16 cellular contexts compared by ENCODE assay signal in genomic region chr17:77432791-77433190, GRCh38.
A peak's percentile ranks its signal among the peaks of the same experiment; 100 is the strongest.
DNase-seq lines count a peak whose midpoint lies in the region; ATAC-seq, FAIRE-seq and TF ChIP-seq lines count a peak whose summit lies in the region.
"Had no signal": no experiment of that assay in that cellular context is flagged by ENCODE, and none has a peak within 500 bp of the region (broad histone marks: within the 10 kb centered on the region; RNA-seq: fewer than 3 reads in every experiment).

No MANE protein-coding gene starts in this region.

- TF ChIP-seq POLR2A in GM12892 (IDR thresholded peaks at IDR 0.05; ENCODE audit: low read depth, low read length) = no peak

- 71 to 86% (median 77%) methylated on average over 10 of the region's 10 CpGs for WGBS in small intestine, 3 donors

- no peaks in the 10 kb centered on the region for H3K27me3 ChIP-seq in CD8-positive, alpha-beta T cell (ENCODE audit: insufficient read depth, low read length)
- H3K27me3 ChIP-seq in small intestine (ENCODE audit: control insufficient read depth in 2 of 2, insufficient read depth in 2 of 2, low read length in 2 of 2) = no peaks in the 10 kb centered on the region
- H3K27me3 ChIP-seq: testis had no signal

- H3K9me3 ChIP-seq in CD8-positive, alpha-beta T cell (ENCODE audit: low read length) = no peaks in the 10 kb centered on the region
- H3K9me3 ChIP-seq in HEK293 (ENCODE audit: control insufficient read depth, insufficient read depth, low read depth, low read length) = no peaks in the 10 kb centered on the region
- no peaks in the 10 kb centered on the region for H3K9me3 ChIP-seq in small intestine (ENCODE audit: control insufficient read depth, low read depth)
- H3K9me3 ChIP-seq: testis had no signal

- ATAC-seq in CD8-positive, alpha-beta T cell = no peak
- peak; percentile 27 for ATAC-seq in activated naive CD8-positive, alpha-beta T cell treated with anti-CD3 and anti-CD28 coated beads, Interleukin-2, amount 10 ng/mL, durations not matched to agents 7 days and 5 days (ENCODE audit: low read depth)
- no peak for ATAC-seq in naive thymus-derived CD8-positive, alpha-beta T cell
- ATAC-seq: HCT116 had no signal

- DNase-seq in CD8-positive, alpha-beta T cell = peak in 2 of 7 experiments; percentile 47 to 53
- peak; percentile 63 for DNase-seq in activated naive CD8-positive, alpha-beta T cell treated with anti-CD3 and anti-CD28 coated beads, Interleukin-2, amount 10 ng/mL, durations not matched to agents 7 days and 5 days
- DNase-seq in naive thymus-derived CD8-positive, alpha-beta T cell = peak in 2 of 10 donors; percentile 47 to 58
- no peak for DNase-seq in small intestine
- DNase-seq in GM12892 (ENCODE audit: insufficient read length) = no peak
- DNase-seq in EL = no peak
- no peak for DNase-seq in NCI-H128 (lab: John Stamatoyannopoulos, UW; ENCODE audit: unreplicated experiment)
- DNase-seq: amygdala, NCI-H1694 treated with DMSO at 0.1 percent for 48 hours, NCI-H748 treated with DMSO at 0.1 percent for 48 hours had no signal

- peaks cover 34% of the 10 kb centered on the region for H3K36me3 Mint-ChIP-seq in CD8-positive, alpha-beta T cell
- H3K36me3 Mint-ChIP-seq in activated naive CD8-positive, alpha-beta T cell treated with anti-CD3 and anti-CD28 coated beads, Interleukin-2, amount 10 ng/mL, durations not matched to agents 7 days and 5 days = peaks cover 19% of the 10 kb centered on the region
- H3K36me3 Mint-ChIP-seq in naive thymus-derived CD8-positive, alpha-beta T cell = peaks cover 0 to 18% (median 9%) of the 10 kb centered on the region in 3 donors

- CTCF ChIA-PET in CD8-positive, alpha-beta T cell (lab: Charles Lee) = interaction anchor here (0.6 to 13.5 kb wide), 16 partner anchors 10 to 220 kb away, joined by 3 to 175 read pairs (median 3); no protein-coding TSS in a partner anchor
- CTCF ChIA-PET in HEK293 (lab: Yijun Ruan, JAX) = interaction anchor here (0.9 to 1.3 kb wide), 2 partner anchors 62 to 817 kb away, joined by 3 to 4 read pairs; no protein-coding TSS in a partner anchor

- H3K27me3 Mint-ChIP-seq in CD8-positive, alpha-beta T cell (ENCODE audit: low read depth) = no peaks in the 10 kb centered on the region
- H3K27me3 Mint-ChIP-seq in activated naive CD8-positive, alpha-beta T cell treated with anti-CD3 and anti-CD28 coated beads, Interleukin-2, amount 10 ng/mL, durations not matched to agents 7 days and 5 days = no peaks in the 10 kb centered on the region
- H3K27me3 Mint-ChIP-seq in naive thymus-derived CD8-positive, alpha-beta T cell = no peaks in the 10 kb centered on the region
- H3K27me3 Mint-ChIP-seq: progenitor cell of endocrine pancreas had no signal

- H3K9me3 Mint-ChIP-seq in CD8-positive, alpha-beta T cell = no peaks in the 10 kb centered on the region
- H3K9me3 Mint-ChIP-seq in activated naive CD8-positive, alpha-beta T cell treated with anti-CD3 and anti-CD28 coated beads, Interleukin-2, amount 10 ng/mL, durations not matched to agents 7 days and 5 days = no peaks in the 10 kb centered on the region
- H3K9me3 Mint-ChIP-seq in naive thymus-derived CD8-positive, alpha-beta T cell = no peaks in the 10 kb centered on the region

- TF ChIP-seq CTCF in CD8-positive, alpha-beta T cell (IDR thresholded peaks at IDR 0.05) = no peak
- no peak for TF ChIP-seq CTCF in HEK293 (tag by site-specific recombination; IDR thresholded peaks at IDR 0.05)

- peak overlapping the region; percentile 66 for H3K27ac ChIP-seq in CD8-positive, alpha-beta T cell (ENCODE audit: low read depth, low read length)
- H3K27ac ChIP-seq in HEK293 (ENCODE audit: extremely low read depth, low read depth, low read length) (no peak overlapping the region), small intestine (ENCODE audit: low read depth in 1 of 2, low read length in 1 of 2) (no peak overlapping the region)
- H3K27ac ChIP-seq: testis had no signal

- H3K4me3 Mint-ChIP-seq in CD8-positive, alpha-beta T cell = peak overlapping the region; percentile 95
- H3K4me3 Mint-ChIP-seq in activated naive CD8-positive, alpha-beta T cell treated with anti-CD3 and anti-CD28 coated beads, Interleukin-2, amount 10 ng/mL, durations not matched to agents 7 days and 5 days = peak overlapping the region; percentile 93
- peak overlapping the region; percentile 95 to 99 (median 96) for H3K4me3 Mint-ChIP-seq in naive thymus-derived CD8-positive, alpha-beta T cell

- no peak for FAIRE-seq in small intestine (lab: Jason Lieb, UNC)
- no peak for FAIRE-seq in GM12892 (lab: Jason Lieb, UNC)
- FAIRE-seq: D721Med, endometrium had no signal

- H3K4me1 Mint-ChIP-seq in CD8-positive, alpha-beta T cell (ENCODE audit: low read depth) = peaks cover 88% of the 10 kb centered on the region
- peaks cover 71% of the 10 kb centered on the region for H3K4me1 Mint-ChIP-seq in activated naive CD8-positive, alpha-beta T cell treated with anti-CD3 and anti-CD28 coated beads, Interleukin-2, amount 10 ng/mL, durations not matched to agents 7 days and 5 days
- H3K4me1 Mint-ChIP-seq in naive thymus-derived CD8-positive, alpha-beta T cell = peaks cover 38 to 97% (median 88%) of the 10 kb centered on the region in 4 donors

- intact Hi-C loops in CD8-positive, alpha-beta T cell (cut with DNase I, micrococcal nuclease) = loop anchor here (1.0 to 5.0 kb wide), 3 partner anchors 9 to 50 kb away; no protein-coding TSS in a partner anchor

- peak overlapping the region; percentile 97 for H3K27ac Mint-ChIP-seq in CD8-positive, alpha-beta T cell
- H3K27ac Mint-ChIP-seq in activated naive CD8-positive, alpha-beta T cell treated with anti-CD3 and anti-CD28 coated beads, Interleukin-2, amount 10 ng/mL, durations not matched to agents 7 days and 5 days = peak overlapping the region; percentile 93
- H3K27ac Mint-ChIP-seq in naive thymus-derived CD8-positive, alpha-beta T cell = peak overlapping the region; percentile 80 to 100 (median 98)
- H3K27ac Mint-ChIP-seq: progenitor cell of endocrine pancreas had no signal

- POLR2A ChIA-PET in CD8-positive, alpha-beta T cell (lab: Charles Lee) = interaction anchor here (0.7 to 17.2 kb wide), 15 partner anchors 9 to 134 kb away, joined by 3 to 242 read pairs (median 7); no protein-coding TSS in a partner anchor
- POLR2A ChIA-PET in HEK293 (lab: Yijun Ruan, JAX) = no interaction called here
- POLR2A ChIA-PET in activated naive CD8-positive, alpha-beta T cell treated with anti-CD3 and anti-CD28 coated beads, Interleukin-2, amount 10 ng/mL, durations not matched to agents 7 days and 5 days (lab: Charles Lee) = interaction anchor here (0.5 to 14.3 kb wide), 16 partner anchors 8 to 698 kb away, joined by 3 to 241 read pairs (median 6); partner anchors contain the start of genes TMC8 and TNRC6C
- POLR2A ChIA-PET in naive thymus-derived CD8-positive, alpha-beta T cell (lab: Charles Lee) = interaction anchor here (0.5 to 74.5 kb wide), 14 partner anchors 0 to 697 kb away, joined by 3 to 5369 read pairs (median 32); partner anchors contain the start of gene TMC8

- no peaks in the 10 kb centered on the region for H3K36me3 ChIP-seq in CD8-positive, alpha-beta T cell (ENCODE audit: insufficient read depth, low read length)
- H3K36me3 ChIP-seq in HEK293 (ENCODE audit: control insufficient read depth in 2 of 2, insufficient read depth in 1 of 2, low read length in 2 of 2) = peaks cover 0 to 5% of the 10 kb centered on the region in 2 experiments; a peak in 1 of 3 replicates
- H3K36me3 ChIP-seq in small intestine (ENCODE audit: control insufficient read depth in 2 of 2, insufficient read depth in 2 of 2, low read length in 2 of 2) = no peaks in the 10 kb centered on the region

- H3K4me1 ChIP-seq in CD8-positive, alpha-beta T cell (ENCODE audit: insufficient read depth, low read length) = peaks cover 83% of the 10 kb centered on the region
- H3K4me1 ChIP-seq in HEK293 (ENCODE audit: control insufficient read depth, insufficient read depth, low read length) (peaks cover 19% of the 10 kb centered on the region), small intestine (ENCODE audit: control insufficient read depth in 2 of 2, insufficient read depth in 1 of 2, low read depth in 1 of 2, low read length in 1 of 2) (peaks cover 0 to 26% of the 10 kb centered on the region in 2 donors)

- peak overlapping the region; percentile 70 for H3K4me3 ChIP-seq in CD8-positive, alpha-beta T cell (ENCODE audit: low read depth, low read length)
- H3K4me3 ChIP-seq in HEK293 (ENCODE audit: low read depth, low read length) (no peak overlapping the region), small intestine (ENCODE audit: low read depth in 1 of 2, low read length in 2 of 2) (no peak overlapping the region)
- H3K4me3 ChIP-seq: testis had no signal

TF ChIP-seq in HEK293, 187 proteins besides CTCF, POLR2A, EP300 and RAD21:
- peak; percentile 87 for TF ChIP-seq ZNF341 (tag by site-specific recombination; IDR thresholded peaks at IDR 0.05; ENCODE audit: low read depth)
- no peak for TF ChIP-seq ZNF747 (tag by site-specific recombination; IDR thresholded peaks at IDR 0.05)
